ENCODE assay signal across 8 cellular contexts in genomic region chr21:34510148-34511142, GRCh38. TPM values are rescaled to one million over a fixed set of nuclear protein-coding genes. Genes with fewer than 3 reads are reported as not detected.
DNase-seq lines count a peak whose midpoint lies in the region; ATAC-seq, FAIRE-seq and TF ChIP-seq lines count a peak whose summit lies in the region.

No MANE protein-coding gene starts in this region.

- H3K27me3 Mint-ChIP-seq in brain, result no peaks in the 10 kb centered on the region

- no peak overlapping the region for H3K27ac Mint-ChIP-seq in brain

- intact Hi-C loops in kidney (cut with DNase I), result no loop called here

- H3K4me1 Mint-ChIP-seq in brain, result peaks cover 15% of the 10 kb centered on the region

- TF ChIP-seq CTCF in GM12874 (IDR thresholded peaks at IDR 0.05; ENCODE audit: insufficient read depth, low read depth, low read length) (peak; percentile 91), brain (conservative IDR thresholded peaks at IDR 0.05) (peak; percentile 57 to 62), kidney (IDR thresholded peaks at IDR 0.05; ENCODE audit: borderline replicate concordance, extremely low read depth, insufficient read depth) (peak; percentile 91)

- DNase-seq in HUDEP-2 (lab: John Stamatoyannopoulos, UW; ENCODE audit: unreplicated experiment in 76 of 76) (peak in 57 of 76 experiments; percentile 9 to 79 (median 52)), RKO (ENCODE audit: low spot score) (peak; percentile 20), kidney (peak; percentile 88)
- DNase-seq in stimulated activated CD4-positive, alpha-beta T cell treated with anti-CD3 and anti-CD28 coated beads, Interleukin-2, amount 100 ng/mL, for 48 hours, result peak; percentile 59 to 67

- H3K27ac ChIP-seq in kidney (ENCODE audit: low read depth in 2 of 2, low read length in 2 of 2), result no peak overlapping the region

- no peaks in the 10 kb centered on the region for H3K36me3 Mint-ChIP-seq in brain

- no peaks in the 10 kb centered on the region for H3K36me3 ChIP-seq in kidney (ENCODE audit: control insufficient read depth in 1 of 2, insufficient read depth in 2 of 2, low read length in 2 of 2)

- no peaks in the 10 kb centered on the region for H3K9me3 ChIP-seq in kidney (ENCODE audit: control insufficient read depth in 1 of 2, low read length in 2 of 2)

- no peak for ATAC-seq in GM18519 (IDR thresholded peaks at IDR 0.05; ENCODE audit: low FRiP score, unreplicated experiment)
- no peak for ATAC-seq in GM19397 (IDR thresholded peaks at IDR 0.05; ENCODE audit: unreplicated experiment)

- no peak overlapping the region for H3K4me3 ChIP-seq in kidney (ENCODE audit: low read length in 2 of 2)

- peaks cover 0 to 4% (median 0%) of the 10 kb centered on the region in 5 experiments for H3K9me3 Mint-ChIP-seq in brain

- H3K4me1 ChIP-seq in kidney (ENCODE audit: control insufficient read depth in 1 of 2, insufficient read depth in 1 of 2, low read depth in 1 of 2, low read length in 2 of 2), result no peaks in the 10 kb centered on the region

- FAIRE-seq in kidney (lab: Jason Lieb, UNC), result no peak

- no peak overlapping the region for H3K9ac ChIP-seq in kidney (ENCODE audit: low read length in 2 of 2)

- peak overlapping the region in 3 of 5 experiments; percentile 16 to 33 (median 23) for H3K4me3 Mint-ChIP-seq in brain

RNA-seq across cellular contexts. Expression of gene KCNE1, which starts 1.6 kb away (rescaled TPM):
- polyA plus RNA-seq in brain (ENCODE audit: insufficient read depth, low read depth, low replicate concordance), result 0.22 TPM
- 2.5 TPM for total RNA-seq in kidney
- polyA plus RNA-seq in kidney (ENCODE audit: insufficient read depth, low read depth, low replicate concordance), result 4.4 TPM

Comparison
In these comparisons a context has a peak if more than half of its experiments do, and no peak if none do; other contexts are left out.
1. DNase-seq: peak in every context shown above with its lines; median percentile 88 in kidney; 63 in stimulated activated CD4-positive, alpha-beta T cell treated with anti-CD3 and anti-CD28 coated beads, Interleukin-2, amount 100 ng/mL, for 48 hours; 52 in HUDEP-2; 20 in RKO.